ENCODE assay signal across 8 cellular contexts in the genomic region with DNA sequence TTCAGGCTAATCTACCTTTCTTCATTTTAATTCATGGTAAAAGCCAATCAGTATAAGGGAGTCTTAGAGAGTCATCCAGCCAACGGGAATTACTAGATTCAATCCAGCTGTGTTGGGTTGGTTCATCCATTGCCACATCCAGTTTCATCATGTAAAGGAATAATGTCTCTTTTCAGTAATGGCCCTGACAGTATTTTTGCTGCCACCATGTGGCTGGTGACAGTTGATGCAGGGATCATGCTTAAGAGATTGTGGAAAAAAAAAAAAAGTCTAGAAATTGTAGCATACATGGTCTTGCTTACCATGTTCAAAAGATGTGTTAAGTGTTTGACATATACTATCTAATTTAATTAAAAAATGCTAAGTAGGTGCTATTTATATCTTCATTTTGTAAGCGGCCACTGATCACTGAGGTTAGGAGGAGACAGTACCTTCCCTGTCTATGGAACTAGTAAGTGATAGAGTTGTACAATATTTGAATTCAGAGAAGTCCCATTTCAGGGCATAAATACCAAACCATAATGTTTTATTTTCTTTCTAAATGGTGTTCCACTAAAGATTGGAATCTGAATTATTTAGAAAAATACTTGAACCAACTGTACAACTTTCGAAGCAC.
DNase-seq lines count a peak whose midpoint lies in the region; ATAC-seq and TF ChIP-seq lines count a peak whose summit lies in the region.

No MANE protein-coding gene starts in this region.

- no peak overlapping the region for H4K8ac ChIP-seq in IMR-90 (ENCODE audit: low read depth in 2 of 2, low read length in 2 of 2)

- peak; percentile 26; the same call in 1 of the 2 replicates for TF ChIP-seq RAD21 in IMR-90 (IDR thresholded peaks at IDR 0.05; ENCODE audit: low read length)

- no peak overlapping the region for H2BK15ac ChIP-seq in IMR-90 (ENCODE audit: low read depth, low read length)

- no peak overlapping the region for H2AK9ac ChIP-seq in IMR-90 (replicated peaks; ENCODE audit: low read depth, low read length, poor library complexity)

- no peak for TF ChIP-seq POLR2A in IMR-90 (IDR thresholded peaks at IDR 0.05; ENCODE audit: low read depth, low read length)
- TF ChIP-seq POLR2A in prostate gland (IDR thresholded peaks at IDR 0.05) = no peak

- H2BK5ac ChIP-seq in IMR-90 (ENCODE audit: low read depth, low read length, poor library complexity, severe bottlenecking) = no peak overlapping the region

- H3K9me3 ChIP-seq in IMR-90 (ENCODE audit: control insufficient read depth, insufficient read depth, low read length) = no peaks in the 10 kb centered on the region
- H3K9me3 ChIP-seq in thoracic aorta = no peaks in the 10 kb centered on the region
- H3K9me3 ChIP-seq in prostate gland = no peaks in the 10 kb centered on the region

- H4K91ac ChIP-seq in IMR-90 (ENCODE audit: insufficient read depth, low read depth, low read length) = no peak overlapping the region

- intact Hi-C loops in IMR-90 (cut with micrococcal nuclease) (no loop called here), prostate gland (cut with DNase I) (no loop called here)

- H3K36me3 ChIP-seq in IMR-90 (ENCODE audit: control insufficient read depth, insufficient read depth, low read length) = no peaks in the 10 kb centered on the region
- no peaks in the 10 kb centered on the region for H3K36me3 ChIP-seq in thoracic aorta
- no peaks in the 10 kb centered on the region for H3K36me3 ChIP-seq in prostate gland

- H3K4ac ChIP-seq in IMR-90 (ENCODE audit: low read depth, low read length) = no peak overlapping the region

- no peak overlapping the region for H3K4me3 ChIP-seq in IMR-90 (ENCODE audit: insufficient read depth, low read depth, low read length)
- no peak overlapping the region for H3K4me3 ChIP-seq in thoracic aorta
- no peak overlapping the region for H3K4me3 ChIP-seq in prostate gland

- no peak overlapping the region for H3K9ac ChIP-seq in IMR-90 (ENCODE audit: low read depth, low read length)

- H3K9me1 ChIP-seq in IMR-90 (ENCODE audit: insufficient read depth, low read length) = no peaks in the 10 kb centered on the region

- POLR2A ChIA-PET in IMR-90 (lab: Charles Lee; ENCODE audit: unreplicated experiment) = no interaction called here

- no peak overlapping the region for H3K18ac ChIP-seq in IMR-90 (ENCODE audit: low read depth, low read length)

- DNase-seq in NCI-H2029 (lab: John Stamatoyannopoulos, UW) (peak; percentile 4), NCI-H2029 treated with DMSO at 0.1 percent for 48 hours (lab: John Stamatoyannopoulos, UW) (no peak), IMR-90 (peak; percentile 0), SK-MEL-5 (ENCODE audit: low read depth, low spot score) (peak; percentile 84), foreskin melanocyte (peak; percentile 31), thoracic aorta (ENCODE audit: low spot score) (no peak), prostate gland (ENCODE audit: low spot score) (no peak)

- BruUV-seq in IMR-90 (replicated peaks; lab: Mats Ljungman, UMichigan) = no TSS peak

- no CpG with 5 or more reads among the region's 3 CpGs for WGBS in IMR-90 (ENCODE audit: extremely low coverage in 2 of 2, insufficient read length in 1 of 2), 2 experiments
- 67% methylated on average over 3 of the region's 3 CpGs for WGBS in prostate gland

- H3K4me1 ChIP-seq in IMR-90 (ENCODE audit: control insufficient read depth, insufficient read depth, low read length) = no peaks in the 10 kb centered on the region
- peaks cover 4 to 16% of the 10 kb centered on the region in 2 donors for H3K4me1 ChIP-seq in thoracic aorta (ENCODE audit: control insufficient read depth in 1 of 2, low read depth in 2 of 2)
- no peaks in the 10 kb centered on the region for H3K4me1 ChIP-seq in prostate gland (replicated peaks)

- no peak overlapping the region for H2BK20ac ChIP-seq in IMR-90 (ENCODE audit: low read depth, low read length)

- no peak overlapping the region for H3K14ac ChIP-seq in IMR-90 (replicated peaks; ENCODE audit: low read depth, low read length)

- no peak overlapping the region for H3K4me2 ChIP-seq in IMR-90 (ENCODE audit: low read depth, low read length)

- in situ Hi-C loops in IMR-90 (cut with MboI; ENCODE audit: low sequenced_read_pairs) = no loop called here
- in situ Hi-C loops in SK-MEL-5 (cut with HindIII; ENCODE audit: low pct_unique_long_range_greater_than_20kb, low sequenced_read_pairs) = no loop called here

- H2BK120ac ChIP-seq in IMR-90 (ENCODE audit: low read depth, low read length) = no peak overlapping the region

- peak; percentile 70 for ATAC-seq in GM21576 (IDR thresholded peaks at IDR 0.05; ENCODE audit: unreplicated experiment)
- no peak for ATAC-seq in IMR-90 (ENCODE audit: low read depth)
- ATAC-seq in thoracic aorta (ENCODE audit: insufficient number of reproducible peaks, low FRiP score, low read depth) = no peak

- H3K56ac ChIP-seq in IMR-90 (ENCODE audit: extremely low read depth, insufficient read depth, low read length) = no peak overlapping the region

- H4K5ac ChIP-seq in IMR-90 (ENCODE audit: low read depth, low read length) = no peak overlapping the region

- no peak overlapping the region for H3K23ac ChIP-seq in IMR-90 (ENCODE audit: low read depth, low read length)

- dilution Hi-C loops in IMR-90 (cut with HindIII; ENCODE audit: low sequenced_read_pairs, unreplicated experiment) = no loop called here

- H2AK5ac ChIP-seq in IMR-90 (ENCODE audit: low read depth, low read length) = no peak overlapping the region

- no peak overlapping the region for H2AFZ ChIP-seq in IMR-90 (replicated peaks; ENCODE audit: low read length, poor library complexity)

- H3K27me3 ChIP-seq in IMR-90 (ENCODE audit: control insufficient read depth, insufficient read depth, low read length) (no peaks in the 10 kb centered on the region), thoracic aorta (replicated peaks; ENCODE audit: insufficient read depth) (no peaks in the 10 kb centered on the region), prostate gland (replicated peaks; ENCODE audit: insufficient read depth) (no peaks in the 10 kb centered on the region)

- H3K27ac ChIP-seq in IMR-90 (ENCODE audit: insufficient read depth, low read length) (no peak overlapping the region), thoracic aorta (no peak overlapping the region), prostate gland (no peak overlapping the region)

- H3K79me1 ChIP-seq in IMR-90 (ENCODE audit: low read depth in 1 of 2, low read length in 2 of 2) = no peaks in the 10 kb centered on the region

- CTCF ChIA-PET in IMR-90 (lab: Yijun Ruan, JAX) = no interaction called here

- H4K20me1 ChIP-seq in IMR-90 (ENCODE audit: insufficient read depth, low read length) = no peaks in the 10 kb centered on the region

- TF ChIP-seq CTCF in IMR-90 (conservative IDR thresholded peaks at IDR 0.05; ENCODE audit: low read depth, low read length) (peak; percentile 41), thoracic aorta (IDR thresholded peaks at IDR 0.05) (peak; percentile 14), prostate gland (IDR thresholded peaks at IDR 0.05) (no peak)

TF ChIP-seq in IMR-90, 13 proteins besides CTCF, POLR2A, EP300 and RAD21:
- TF ChIP-seq RCOR1 (IDR thresholded peaks at IDR 0.05; ENCODE audit: insufficient replicate concordance, low read length) = no peak
- TF ChIP-seq, protein P1, sequence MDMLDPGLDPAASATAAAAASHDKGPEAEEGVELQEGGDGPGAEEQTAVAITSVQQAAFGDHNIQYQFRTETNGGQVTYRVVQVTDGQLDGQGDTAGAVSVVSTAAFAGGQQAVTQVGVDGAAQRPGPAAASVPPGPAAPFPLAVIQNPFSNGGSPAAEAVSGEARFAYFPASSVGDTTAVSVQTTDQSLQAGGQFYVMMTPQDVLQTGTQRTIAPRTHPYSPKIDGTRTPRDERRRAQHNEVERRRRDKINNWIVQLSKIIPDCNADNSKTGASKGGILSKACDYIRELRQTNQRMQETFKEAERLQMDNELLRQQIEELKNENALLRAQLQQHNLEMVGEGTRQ (IDR thresholded peaks at IDR 0.05; ENCODE audit: low read depth, low read length) = no peak
- peak; percentile 9; the same call in 1 of the 2 replicates for TF ChIP-seq CEBPB (IDR thresholded peaks at IDR 0.05; ENCODE audit: low read depth, low read length)

Comparison
In these comparisons a context has a peak if more than half of its experiments do, and no peak if none do; other contexts are left out.
1. DNase-seq: peak in NCI-H2029 (single experiment), IMR-90 (single experiment), SK-MEL-5 (single experiment) and foreskin melanocyte (single experiment); none in NCI-H2029 treated with DMSO at 0.1 percent for 48 hours (single experiment), thoracic aorta (single experiment) and prostate gland (single experiment).
2. CTCF ChIP-seq: peak in IMR-90 (single experiment) and thoracic aorta (single experiment); none in prostate gland (0 of 4).